In the genomic region with DNA sequence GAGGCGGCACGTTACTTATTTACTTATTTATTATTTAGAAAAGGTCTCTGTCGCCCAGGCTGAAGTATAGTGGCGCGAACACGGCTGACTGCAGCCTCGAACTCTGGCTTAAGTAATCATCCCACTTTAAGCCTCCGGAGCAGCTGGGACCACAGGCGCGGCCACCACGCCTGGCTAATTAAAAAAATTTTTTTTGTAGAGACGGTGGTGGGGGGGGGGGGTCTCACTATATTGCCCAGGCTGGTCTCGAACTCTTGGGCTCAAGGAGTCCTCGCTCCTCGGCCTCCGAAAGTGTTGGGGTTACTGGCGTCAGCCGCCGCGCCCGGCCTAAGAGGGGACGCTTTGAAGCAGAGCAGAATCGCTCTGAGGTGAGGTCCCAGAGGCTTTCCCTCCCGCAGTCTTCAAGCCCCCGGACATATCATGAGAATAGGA, we compare ENCODE assay signal across 8 cellular contexts. TPM values are rescaled to one million over a fixed set of nuclear protein-coding genes. Genes with fewer than 3 reads are reported as not detected.
DNase-seq lines count a peak whose midpoint lies in the region; ATAC-seq, FAIRE-seq and TF ChIP-seq lines count a peak whose summit lies in the region.

No MANE protein-coding gene starts in this region.

- no peak for DNase-seq in T-helper 2 cell treated with Interferon-gamma antibody and Interleukin-4, amounts not matched to agents 5 μg/mL and 100 μg/mL, for 36 hours (ENCODE audit: low spot score)
- DNase-seq in T-helper 2 cell (no peak), kidney (peak; percentile 76), testis (no peak), COR-L47 (lab: John Stamatoyannopoulos, UW) (no peak), anterior cingulate cortex (lab: John Stamatoyannopoulos, UW) (no peak)

- no peak for FAIRE-seq in kidney (lab: Jason Lieb, UNC)

- H3K9me3 ChIP-seq in kidney (ENCODE audit: control insufficient read depth in 1 of 2, low read length in 2 of 2) (no peaks in the 10 kb centered on the region), testis (no peaks in the 10 kb centered on the region)

- peaks cover 8 to 15% of the 10 kb centered on the region in 2 donors for H3K4me1 ChIP-seq in kidney (ENCODE audit: control insufficient read depth in 1 of 2, insufficient read depth in 1 of 2, low read depth in 1 of 2, low read length in 2 of 2)
- peaks cover 25% of the 10 kb centered on the region for H3K4me1 ChIP-seq in testis

- H3K27ac ChIP-seq in kidney (ENCODE audit: low read depth in 2 of 2, low read length in 2 of 2) (no peak overlapping the region), testis (peak overlapping the region; percentile 88 to 93)

- WGBS in testis, 2 donors = 4 to 6% methylated on average over 25 of the region's 25 CpGs

- ATAC-seq in activated T-helper 17 cell treated with anti-CD3 and anti-CD28 coated beads, Interleukin-2, amount 50 U/mL, for 72 hours (replicated peaks) = no peak
- no peak for ATAC-seq in HG02759 (IDR thresholded peaks at IDR 0.05; ENCODE audit: unreplicated experiment)

- no peaks in the 10 kb centered on the region for H3K36me3 ChIP-seq in kidney (ENCODE audit: control insufficient read depth in 1 of 2, insufficient read depth in 2 of 2, low read length in 2 of 2)
- H3K36me3 ChIP-seq in testis (ENCODE audit: low read depth, missing control alignments) = no peaks in the 10 kb centered on the region

- H3K9me3 Mint-ChIP-seq in T-helper 2 cell treated with Interferon-gamma antibody and Interleukin-4, amounts not matched to agents 5 μg/mL and 100 μg/mL, for 36 hours = no peaks in the 10 kb centered on the region
- no peaks in the 10 kb centered on the region for H3K9me3 Mint-ChIP-seq in activated T-helper 17 cell treated with anti-CD3 and anti-CD28 coated beads, Interleukin-2, amount 50 U/mL, for 72 hours

- peak overlapping the region; percentile 44 to 87 for H3K4me3 ChIP-seq in kidney (ENCODE audit: low read length in 2 of 2)
- peak overlapping the region; percentile 77 to 93 for H3K4me3 ChIP-seq in testis

- no peaks in the 10 kb centered on the region for H3K27me3 ChIP-seq in testis

- H3K4me3 Mint-ChIP-seq in T-helper 2 cell treated with Interferon-gamma antibody and Interleukin-4, amounts not matched to agents 5 μg/mL and 100 μg/mL, for 36 hours = peak overlapping the region; percentile 50
- peak overlapping the region; percentile 44 for H3K4me3 Mint-ChIP-seq in activated T-helper 17 cell treated with anti-CD3 and anti-CD28 coated beads, Interleukin-2, amount 50 U/mL, for 72 hours

- peak overlapping the region in 1 of 2 donors; percentile 40 for H3K9ac ChIP-seq in kidney (ENCODE audit: low read length in 2 of 2)

- TF ChIP-seq CTCF in kidney (IDR thresholded peaks at IDR 0.05; ENCODE audit: borderline replicate concordance, extremely low read depth, insufficient read depth) (no peak), testis (IDR thresholded peaks at IDR 0.05) (no peak)

- peaks cover 11% of the 10 kb centered on the region for H3K36me3 Mint-ChIP-seq in T-helper 2 cell treated with Interferon-gamma antibody and Interleukin-4, amounts not matched to agents 5 μg/mL and 100 μg/mL, for 36 hours (ENCODE audit: low read depth)
- peaks cover 16% of the 10 kb centered on the region for H3K36me3 Mint-ChIP-seq in activated T-helper 17 cell treated with anti-CD3 and anti-CD28 coated beads, Interleukin-2, amount 50 U/mL, for 72 hours (ENCODE audit: low read depth)

- intact Hi-C loops in kidney (cut with DNase I) = loop anchor here (10.0 kb wide), 1 partner anchor 50 kb away; no protein-coding TSS in a partner anchor
- intact Hi-C loops in testis (cut with DNase I; ENCODE audit: low total_unique reads) = no loop called here

- peaks cover 25% of the 10 kb centered on the region for H3K4me1 Mint-ChIP-seq in T-helper 2 cell treated with Interferon-gamma antibody and Interleukin-4, amounts not matched to agents 5 μg/mL and 100 μg/mL, for 36 hours (ENCODE audit: low read depth)
- peaks cover 23% of the 10 kb centered on the region for H3K4me1 Mint-ChIP-seq in activated T-helper 17 cell treated with anti-CD3 and anti-CD28 coated beads, Interleukin-2, amount 50 U/mL, for 72 hours

- no peak for TF ChIP-seq POLR2A in testis (IDR thresholded peaks at IDR 0.05)

- H3K27ac Mint-ChIP-seq in T-helper 2 cell treated with Interferon-gamma antibody and Interleukin-4, amounts not matched to agents 5 μg/mL and 100 μg/mL, for 36 hours = peak overlapping the region; percentile 10
- no peak overlapping the region for H3K27ac Mint-ChIP-seq in activated T-helper 17 cell treated with anti-CD3 and anti-CD28 coated beads, Interleukin-2, amount 50 U/mL, for 72 hours

- H3K27me3 Mint-ChIP-seq in T-helper 2 cell treated with Interferon-gamma antibody and Interleukin-4, amounts not matched to agents 5 μg/mL and 100 μg/mL, for 36 hours (ENCODE audit: low read depth) = peaks cover 31% of the 10 kb centered on the region
- no peaks in the 10 kb centered on the region for H3K27me3 Mint-ChIP-seq in activated T-helper 17 cell treated with anti-CD3 and anti-CD28 coated beads, Interleukin-2, amount 50 U/mL, for 72 hours

RNA-seq across cellular contexts. Expression of gene FRAT2, which starts 0.7 kb away (rescaled TPM):
- 1 to 10 TPM; 4.7 to 9.7 TPM for total RNA-seq in activated T-helper 17 cell treated with anti-CD3 and anti-CD28 coated beads, Interleukin-2, amount 50 U/mL, for 72 hours
- total RNA-seq in kidney (16.8 TPM), testis (10 to 100 TPM; 35.7 to 37.0 TPM)
- polyA plus RNA-seq in kidney (ENCODE audit: insufficient read depth, low read depth, low replicate concordance) (5.4 TPM), testis (ENCODE audit: insufficient read depth, low read depth, low replicate concordance) (18.8 TPM)

RNA-seq across cellular contexts. Expression of gene FRAT1, which starts 16.1 kb away (rescaled TPM):
- 1 to 10 TPM; 1.5 to 3.7 TPM for total RNA-seq in activated T-helper 17 cell treated with anti-CD3 and anti-CD28 coated beads, Interleukin-2, amount 50 U/mL, for 72 hours
- 7.0 TPM for total RNA-seq in kidney
- polyA plus RNA-seq in kidney (ENCODE audit: insufficient read depth, low read depth, low replicate concordance) = 2.1 TPM
- 10 to 100 TPM; 22.1 to 29.9 TPM for total RNA-seq in testis
- polyA plus RNA-seq in testis (ENCODE audit: insufficient read depth, low read depth, low replicate concordance) = 9.7 TPM

RNA-seq across cellular contexts. Expression of gene ARHGAP19, which starts 42.8 kb away (rescaled TPM):
- 10 to 100 TPM; 44.6 to 46.4 TPM for total RNA-seq in activated T-helper 17 cell treated with anti-CD3 and anti-CD28 coated beads, Interleukin-2, amount 50 U/mL, for 72 hours
- total RNA-seq in kidney (10.6 TPM), testis (10 to 100 TPM; 50.0 to 54.6 TPM)
- polyA plus RNA-seq in kidney (ENCODE audit: insufficient read depth, low read depth, low replicate concordance) (5.3 TPM), testis (ENCODE audit: insufficient read depth, low read depth, low replicate concordance) (40.5 TPM)

Comparison
In these comparisons a context has a peak if more than half of its experiments do, and no peak if none do; other contexts are left out.
1. H3K27ac ChIP-seq: peak in testis (2 of 2); none in kidney (0 of 2).